In genomic region chr15:74657846-74658245, GRCh38 we compare ENCODE assay signal across 16 cellular contexts. TPM values are rescaled to one million over a fixed set of nuclear protein-coding genes. Genes with fewer than 3 reads are reported as not detected.
DNase-seq lines count a peak whose midpoint lies in the region; ATAC-seq, FAIRE-seq and TF ChIP-seq lines count a peak whose summit lies in the region.
"Had no signal": no experiment of that assay in that cellular context is flagged by ENCODE, and none has a peak within 500 bp of the region (broad histone marks: within the 10 kb centered on the region; RNA-seq: fewer than 3 reads in every experiment).

No MANE protein-coding gene starts in this region.

- H3K4me1 Mint-ChIP-seq in chondrocyte (ENCODE audit: low read depth), result peaks cover 51% of the 10 kb centered on the region
- H3K4me1 Mint-ChIP-seq in neural progenitor cell, result peaks cover 22% of the 10 kb centered on the region

- no peak overlapping the region for H2AFZ ChIP-seq in neural progenitor cell (replicated peaks)

- no peak overlapping the region for H3K4me3 Mint-ChIP-seq in chondrocyte (ENCODE audit: unreplicated experiment)
- H3K4me3 Mint-ChIP-seq in neural progenitor cell, result no peak overlapping the region
- H3K4me3 Mint-ChIP-seq: effector memory CD8-positive, alpha-beta T cell had no signal

- H3K9me3 Mint-ChIP-seq in chondrocyte (ENCODE audit: low read depth) (no peaks in the 10 kb centered on the region), neural progenitor cell (no peaks in the 10 kb centered on the region)
- H3K9me3 Mint-ChIP-seq: effector memory CD8-positive, alpha-beta T cell had no signal

- no peaks in the 10 kb centered on the region for H3F3A ChIP-seq in neural progenitor cell (ENCODE audit: low read depth)

- ATAC-seq in GM21390 (IDR thresholded peaks at IDR 0.05; ENCODE audit: unreplicated experiment) (no peak), HG02678 (IDR thresholded peaks at IDR 0.05; ENCODE audit: unreplicated experiment) (no peak)
- ATAC-seq: effector memory CD8-positive, alpha-beta T cell; gastrocnemius medialis had no signal

- DNase-seq in EL (peak; percentile 71), MG63 (peak; percentile 11), chondrocyte (ENCODE audit: low spot score) (no peak), neural progenitor cell (ENCODE audit: low spot score) (no peak), GM12892 (ENCODE audit: insufficient read length) (no peak)
- DNase-seq: activated CD4-positive, alpha-beta T cell treated with anti-CD3 and anti-CD28 coated beads for 4 hours; effector memory CD8-positive, alpha-beta T cell; gastrocnemius medialis; islet precursor cell; Karpas-422; NCI-H774; pancreas; stimulated activated CD4-positive, alpha-beta T cell treated with anti-CD3 and anti-CD28 coated beads, Interleukin-12 subunit alpha, Interleukin-12 subunit beta, amount 100 ng/mL, for 4 hours had no signal

- H3K9me3 ChIP-seq in MG63, result no peaks in the 10 kb centered on the region
- no peaks in the 10 kb centered on the region for H3K9me3 ChIP-seq in neural progenitor cell (ENCODE audit: low read depth)
- H3K9me3 ChIP-seq: gastrocnemius medialis, pancreas had no signal

- peak overlapping the region; percentile 42 for H3K9ac ChIP-seq in neural progenitor cell
- H3K9ac ChIP-seq: BLaER1 had no signal

- no peak for FAIRE-seq in GM12892 (lab: Jason Lieb, UNC)
- FAIRE-seq: pancreas had no signal

- H3K4me3 ChIP-seq in MG63 (no peak overlapping the region), neural progenitor cell (no peak overlapping the region)
- H3K4me3 ChIP-seq: BLaER1, gastrocnemius medialis, pancreas had no signal

- H3K4me2 ChIP-seq in neural progenitor cell, result no peak overlapping the region
- H3K4me2 ChIP-seq: BLaER1 had no signal

- H3K27me3 Mint-ChIP-seq in chondrocyte (ENCODE audit: low read depth) (no peaks in the 10 kb centered on the region), neural progenitor cell (ENCODE audit: insufficient read depth, low read depth) (peaks cover 4% of the 10 kb centered on the region)
- H3K27me3 Mint-ChIP-seq: effector memory CD8-positive, alpha-beta T cell had no signal

- H3K4me1 ChIP-seq in neural progenitor cell, result no peaks in the 10 kb centered on the region

- H4K20me1 ChIP-seq in neural progenitor cell (ENCODE audit: low read depth), result peaks cover 47% of the 10 kb centered on the region

- H3K36me3 ChIP-seq in MG63 (peaks cover 15% of the 10 kb centered on the region), neural progenitor cell (peaks cover 6% of the 10 kb centered on the region)
- H3K36me3 ChIP-seq: pancreas had no signal

- H3K27me3 ChIP-seq in MG63 (no peaks in the 10 kb centered on the region), neural progenitor cell (no peaks in the 10 kb centered on the region)
- H3K27me3 ChIP-seq: BLaER1, gastrocnemius medialis, pancreas had no signal

- H3K27ac Mint-ChIP-seq in chondrocyte (ENCODE audit: unreplicated experiment) (peak overlapping the region; percentile 73), neural progenitor cell (peak overlapping the region; percentile 32)

- H3K27ac ChIP-seq in neural progenitor cell, result no peak overlapping the region
- H3K27ac ChIP-seq: BLaER1, pancreas had no signal

- H3K79me2 ChIP-seq in neural progenitor cell (ENCODE audit: low read depth), result peaks cover 34% of the 10 kb centered on the region

- no peak for TF ChIP-seq CTCF in chondrocyte (IDR thresholded peaks at IDR 0.05)
- TF ChIP-seq CTCF in neural progenitor cell (IDR thresholded peaks at IDR 0.05), result no peak

- H3K36me3 Mint-ChIP-seq in chondrocyte (ENCODE audit: low read depth), result no peaks in the 10 kb centered on the region
- peaks cover 8% of the 10 kb centered on the region for H3K36me3 Mint-ChIP-seq in neural progenitor cell

- TF ChIP-seq POLR2A in GM12892 (IDR thresholded peaks at IDR 0.05; ENCODE audit: low read depth, low read length), result no peak

RNA-seq across cellular contexts. Expression of gene EDC3, which starts 38.0 kb away (rescaled TPM):
- 18.2 and 22.1 TPM in 2 replicates for total RNA-seq in MG63 (2014; rRNA removed; shearing (Covaris generic); ENCODE audit: low replicate concordance)
- total RNA-seq in chondrocyte (32.8 to 46.0 TPM (median 41.0 TPM) in 3 replicates), neural progenitor cell (ENCODE audit: low replicate concordance) (16.6 and 24.4 TPM in 2 replicates)
- 20.5 TPM for polyA plus RNA-seq in GM12892 (2012; ENCODE audit: missing spikeins)

RNA-seq across cellular contexts. Expression of gene CLK3, which starts 42.2 kb away (rescaled TPM):
- 17.5 and 18.8 TPM in 2 replicates for total RNA-seq in MG63 (2014; rRNA removed; shearing (Covaris generic); ENCODE audit: low replicate concordance)
- total RNA-seq in chondrocyte (43.0 to 48.6 TPM (median 44.5 TPM) in 3 replicates), neural progenitor cell (ENCODE audit: low replicate concordance) (66.1 and 106 TPM in 2 replicates)
- 57.7 TPM for polyA plus RNA-seq in GM12892 (2012; ENCODE audit: missing spikeins)

Comparison
In these comparisons a context has a peak if more than half of its experiments do, and no peak if none do; other contexts are left out.
1. DNase-seq: peak in EL (single experiment) and MG63 (single experiment); none in chondrocyte (single experiment), neural progenitor cell (single experiment) and GM12892 (single experiment).